Comparison of ENCODE assay signal across 12 cellular contexts in the genomic region with DNA sequence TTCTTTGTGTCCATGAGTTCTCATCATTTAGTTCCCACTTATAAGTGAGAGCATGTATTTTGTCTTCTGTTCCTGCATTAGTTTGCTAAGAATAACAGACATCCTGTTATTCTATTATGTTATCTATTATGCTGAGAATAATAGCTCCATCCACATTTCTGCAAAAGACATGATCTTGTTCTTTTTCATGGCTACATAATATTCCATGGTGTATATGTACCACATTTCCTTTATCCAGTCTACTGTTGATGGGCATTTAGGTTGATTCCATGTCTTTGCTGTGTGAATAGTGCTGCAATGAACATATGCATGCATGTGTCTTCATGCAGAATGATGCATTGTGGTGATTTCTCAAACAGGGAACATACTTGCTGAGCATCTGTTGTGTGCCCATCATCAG. TPM values are rescaled to one million over a fixed set of nuclear protein-coding genes. Genes with fewer than 3 reads are reported as not detected.
"Had no signal": no experiment of that assay in that cellular context is flagged by ENCODE, and none has a peak within 500 bp of the region (broad histone marks: within the 10 kb centered on the region; RNA-seq: fewer than 3 reads in every experiment).

No MANE protein-coding gene starts in this region.

- H3K36me3 ChIP-seq: adrenal gland, prostate gland, suprapubic skin had no signal

- H3K4me3 ChIP-seq: adrenal gland, prostate gland, skin epidermis, suprapubic skin had no signal

- H3K4me1 ChIP-seq: adrenal gland, prostate gland, suprapubic skin had no signal

- H3K27ac ChIP-seq: adrenal gland, prostate gland, suprapubic skin had no signal

- H3K27me3 ChIP-seq: adrenal gland had no signal

- H3K9me3 ChIP-seq: adrenal gland, prostate gland, suprapubic skin had no signal

- DNase-seq: activated CD4-positive, alpha-beta T cell treated with anti-CD3 and anti-CD28 coated beads, Interleukin-2, amount 50 U/mL, for 48 hours; right cardiac atrium; stimulated activated CD4-positive, alpha-beta T cell treated with anti-CD3 and anti-CD28 coated beads, Interleukin-15, amount 100 ng/mL, for 24 hours; stimulated activated CD4-positive, alpha-beta T cell treated with anti-CD3 and anti-CD28 coated beads, Interleukin-4, amount 100 ng/mL, for 1 hour; stimulated activated naive CD4-positive, alpha-beta T cell; trophoblast cell had no signal

RNA-seq across cellular contexts. Expression of gene PIK3R5, which starts 21.4 kb away (rescaled TPM):
- polyA plus RNA-seq: keratinocyte, neural cell had no signal
